In the genomic region with DNA sequence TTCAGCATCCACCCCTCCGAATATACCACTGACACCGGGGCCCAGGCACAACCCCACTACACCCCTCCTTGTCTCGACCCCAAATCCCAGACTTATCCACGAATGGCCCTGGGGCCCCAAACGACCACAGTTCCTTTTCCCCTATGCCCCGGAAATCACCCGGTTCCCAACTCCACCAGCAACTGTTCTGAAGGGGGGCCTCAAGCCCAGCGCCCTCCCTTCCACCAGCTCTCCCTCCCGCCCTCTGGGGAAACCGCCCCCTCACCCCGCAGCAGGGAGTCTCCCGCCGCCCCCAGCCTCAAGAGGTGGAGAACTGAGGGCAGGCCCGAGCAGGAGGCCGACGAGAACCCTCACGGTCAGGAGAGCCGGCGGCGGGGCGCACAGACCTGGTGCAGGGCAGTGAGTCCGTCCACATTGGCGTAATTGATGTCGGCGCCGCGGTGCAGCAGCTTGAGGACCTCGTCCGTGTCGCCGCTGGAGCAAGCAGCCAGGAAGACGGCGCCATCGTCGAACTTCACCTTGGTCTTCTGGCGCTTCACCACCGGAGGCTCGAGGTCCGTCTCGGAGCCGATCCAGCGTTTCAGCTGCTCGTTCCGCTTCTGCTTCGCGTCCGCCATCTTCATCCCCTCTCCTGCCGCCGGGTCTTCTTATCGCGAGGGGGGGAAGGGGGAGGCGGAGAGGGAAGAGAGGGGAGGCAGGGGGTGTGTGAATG, we compare ENCODE assay signal across 8 cellular contexts. TPM values are rescaled to one million over a fixed set of nuclear protein-coding genes. Genes with fewer than 3 reads are reported as not detected.
DNase-seq lines count a peak whose midpoint lies in the region; ATAC-seq and TF ChIP-seq lines count a peak whose summit lies in the region.

No MANE protein-coding gene starts in this region.

- H3K9me3 Mint-ChIP-seq in nephron = no peaks in the 10 kb centered on the region

- peaks cover 7% of the 10 kb centered on the region for H3K36me3 Mint-ChIP-seq in nephron (ENCODE audit: low read depth)

- H3K27me3 ChIP-seq in fibroblast of lung (ENCODE audit: control insufficient read depth, insufficient read depth, low read length) = no peaks in the 10 kb centered on the region

- H3K4me3 Mint-ChIP-seq in nephron = peak overlapping the region; percentile 90 to 99 (median 96)

- peaks cover 32% of the 10 kb centered on the region for H3K4me1 Mint-ChIP-seq in nephron

- H2AFZ ChIP-seq in fibroblast of lung (ENCODE audit: low read length) = peak overlapping the region; percentile 98

- H3K27ac Mint-ChIP-seq in nephron = peak overlapping the region; percentile 87 to 97 (median 97)

- H3K79me2 ChIP-seq in fibroblast of lung (ENCODE audit: control insufficient read depth, insufficient read depth, low read length) = peaks cover 72% of the 10 kb centered on the region

- H3K4me2 ChIP-seq in fibroblast of lung (ENCODE audit: extremely low read depth, insufficient read depth, low read length) = peak overlapping the region; percentile 64

- TF ChIP-seq CTCF in fibroblast of lung (conservative IDR thresholded peaks at IDR 0.05 in 1 of 2, IDR thresholded peaks at IDR 0.05 in 1 of 2; ENCODE audit: low read depth in 1 of 2, low read length in 2 of 2) (no peak), nephron (IDR thresholded peaks at IDR 0.05; ENCODE audit: unreplicated experiment in 3 of 3) (no peak)

- no peaks in the 10 kb centered on the region for H3K36me3 ChIP-seq in fibroblast of lung (ENCODE audit: control insufficient read depth, insufficient read depth, low read length)

- H3K9ac ChIP-seq in fibroblast of lung (ENCODE audit: insufficient read depth, low read length) = peak overlapping the region; percentile 98

- peak; percentile 8 for ATAC-seq in HG02623 (IDR thresholded peaks at IDR 0.05; ENCODE audit: unreplicated experiment)

- H3K27ac ChIP-seq in fibroblast of lung (ENCODE audit: insufficient read depth, low read length) = peak overlapping the region; percentile 97
- H3K27ac ChIP-seq in substantia nigra (ENCODE audit: low read depth, low read length, poor library complexity, severe bottlenecking) = peak overlapping the region; percentile 91

- H3K9me3 ChIP-seq in fibroblast of lung (ENCODE audit: control insufficient read depth, insufficient read depth, low read depth, low read length) = no peaks in the 10 kb centered on the region

- no peaks in the 10 kb centered on the region for H3K4me1 ChIP-seq in fibroblast of lung (ENCODE audit: control insufficient read depth, extremely low read depth, insufficient read depth, low read length)

- no peaks in the 10 kb centered on the region for H3K27me3 Mint-ChIP-seq in nephron (ENCODE audit: low read depth)

- DNase-seq in NCI-H2081 (lab: John Stamatoyannopoulos, UW) (peak; percentile 16 to 58), NCI-H2081 treated with DMSO at 0.1 percent for 48 hours (lab: John Stamatoyannopoulos, UW) (no peak), NCI-H2227 (lab: John Stamatoyannopoulos, UW; ENCODE audit: unreplicated experiment) (peak; percentile 77), activated T-cell treated with anti-CD3 and anti-CD28 coated beads for 48 hours (ENCODE audit: low read depth) (peak; percentile 31), fibroblast of lung (ENCODE audit: low read depth in 2 of 2) (peak; percentile 55 to 56), substantia nigra (lab: John Stamatoyannopoulos, UW) (peak in 37 of 49 donors; percentile 43 to 88 (median 71))

- no peaks in the 10 kb centered on the region for H4K20me1 ChIP-seq in fibroblast of lung (ENCODE audit: control insufficient read depth, extremely low read depth, insufficient read depth, low read length)

- peak overlapping the region; percentile 94 to 97 (median 96) for H3K4me3 ChIP-seq in fibroblast of lung (replicated peaks in 1 of 4; ENCODE audit: control extremely low read depth in 1 of 4, insufficient read depth in 1 of 4, low read depth in 3 of 4, low read length in 4 of 4)

RNA-seq across cellular contexts. Expression of a gene that starts 0.4 kb away (rescaled TPM):
- total RNA-seq in fibroblast of lung = 120 and 139 TPM in 2 replicates
- polyA plus RNA-seq in fibroblast of lung = 76.4 and 94.9 TPM in 2 replicates
- 47.8 and 62.1 TPM in 2 replicates for polyA plus RNA-seq in fibroblast of lung (2012)
- polyA minus RNA-seq in fibroblast of lung (ENCODE audit: low replicate concordance) = 15.7 and 24.4 TPM in 2 replicates
